ENCODE assay signal across 8 cellular contexts in genomic region chr17:57084802-57085447, GRCh38. TPM values are rescaled to one million over a fixed set of nuclear protein-coding genes. Genes with fewer than 3 reads are reported as not detected.
DNase-seq lines count a peak whose midpoint lies in the region; ATAC-seq lines count a peak whose summit lies in the region.

AKAP1 (plus strand) TSS chr17:57085246; CDS start chr17:57105465, 20,219 bp downstream.

- H3K27ac Mint-ChIP-seq in activated CD8-positive, alpha-beta memory T cell treated with anti-CD3 and anti-CD28 coated beads, Interleukin-2, amount 10 ng/mL, durations not matched to agents 7 days and 5 days: peak within 1 kb of the TSS; percentile 88

- H3K27me3 ChIP-seq in HUES48 (ENCODE audit: control insufficient read depth, insufficient read depth, low read length): 0 out of 2 replicates have a peak, but pooled peaks cover 4% of the 10 kb centered on the region
- peaks cover 6% of the 10 kb centered on the region for H3K27me3 ChIP-seq in NT2/D1 (ENCODE audit: insufficient read depth, insufficient read length)
- H3K27me3 ChIP-seq in endocrine pancreas (ENCODE audit: control insufficient read depth, insufficient read depth, low read length): no peaks in the 10 kb centered on the region

- peaks cover 37% of the 10 kb centered on the region for H3K4me1 ChIP-seq in HUES48 (ENCODE audit: control insufficient read depth, insufficient read depth, low read length)
- peaks cover 5% of the 10 kb centered on the region for H3K4me1 ChIP-seq in NT2/D1 (ENCODE audit: insufficient read depth, insufficient read length)
- H3K4me1 ChIP-seq in endocrine pancreas (ENCODE audit: control insufficient read depth, insufficient read depth, low read length): no peaks in the 10 kb centered on the region

- peaks cover 8% of the 10 kb centered on the region for H3K27me3 Mint-ChIP-seq in activated CD8-positive, alpha-beta memory T cell treated with anti-CD3 and anti-CD28 coated beads, Interleukin-2, amount 10 ng/mL, durations not matched to agents 7 days and 5 days

- no peaks in the 10 kb centered on the region for H3K36me3 Mint-ChIP-seq in activated CD8-positive, alpha-beta memory T cell treated with anti-CD3 and anti-CD28 coated beads, Interleukin-2, amount 10 ng/mL, durations not matched to agents 7 days and 5 days

- H3K4me3 ChIP-seq in HUES48 (ENCODE audit: low read depth, low read length) (peak within 1 kb of the TSS; percentile 73), NT2/D1 (ENCODE audit: insufficient read length, low read depth) (peak within 1 kb of the TSS; percentile 79), endocrine pancreas (ENCODE audit: control insufficient read depth, insufficient read depth, low read length) (peak within 1 kb of the TSS; percentile 89)

- DNase-seq in D341Med (ENCODE audit: low spot score): peak; percentile 100
- DNase-seq in NT2/D1 (ENCODE audit: low read depth, low spot score): peak; percentile 79
- DNase-seq in activated CD8-positive, alpha-beta memory T cell treated with anti-CD3 and anti-CD28 coated beads, Interleukin-2, amount 10 ng/mL, durations not matched to agents 7 days and 5 days: peak; percentile 96
- DNase-seq in mesenteric fat pad (ENCODE audit: low spot score): peak; percentile 99
- peak; percentile 89 for DNase-seq in stimulated activated CD8-positive, alpha-beta memory T cell treated with anti-CD3 and anti-CD28 coated beads, Interleukin-15, amount 100 ng/mL, for 24 hours (ENCODE audit: low read depth)

- H3K36me3 ChIP-seq in HUES48 (ENCODE audit: control insufficient read depth, insufficient read depth, low read length): no peaks in the 10 kb centered on the region
- H3K36me3 ChIP-seq in NT2/D1 (ENCODE audit: insufficient read depth, insufficient read length, low read length): peaks cover 3% of the 10 kb centered on the region
- H3K36me3 ChIP-seq in endocrine pancreas (ENCODE audit: control insufficient read depth, insufficient read depth, low read length): no peaks in the 10 kb centered on the region

- H3K9ac ChIP-seq in HUES48 (ENCODE audit: low read depth, low read length) (peak within 1 kb of the TSS; percentile 74), NT2/D1 (ENCODE audit: insufficient read length, low read depth) (peak within 1 kb of the TSS; percentile 94), endocrine pancreas (ENCODE audit: control insufficient read depth, insufficient read depth, low read length) (peak within 1 kb of the TSS; percentile 89)

- H3K4me1 Mint-ChIP-seq in activated CD8-positive, alpha-beta memory T cell treated with anti-CD3 and anti-CD28 coated beads, Interleukin-2, amount 10 ng/mL, durations not matched to agents 7 days and 5 days: peaks cover 38% of the 10 kb centered on the region

- peak within 1 kb of the TSS; percentile 94 for H3K27ac ChIP-seq in HUES48 (ENCODE audit: low read depth, low read length)

- ATAC-seq in GM21423 (IDR thresholded peaks at IDR 0.05; ENCODE audit: unreplicated experiment): peak; percentile 81
- peak; percentile 93 for ATAC-seq in activated CD8-positive, alpha-beta memory T cell treated with anti-CD3 and anti-CD28 coated beads, Interleukin-2, amount 10 ng/mL, durations not matched to agents 7 days and 5 days

- H3K9me3 ChIP-seq in HUES48 (ENCODE audit: control insufficient read depth, insufficient read depth, low read length) (no peaks in the 10 kb centered on the region), NT2/D1 (ENCODE audit: insufficient read depth, low read length) (no peaks in the 10 kb centered on the region), endocrine pancreas (ENCODE audit: control insufficient read depth, low read length) (no peaks in the 10 kb centered on the region)

- H3K9me3 Mint-ChIP-seq in activated CD8-positive, alpha-beta memory T cell treated with anti-CD3 and anti-CD28 coated beads, Interleukin-2, amount 10 ng/mL, durations not matched to agents 7 days and 5 days (ENCODE audit: low read depth): no peaks in the 10 kb centered on the region

- peak within 1 kb of the TSS; percentile 88 for H3K4me3 Mint-ChIP-seq in activated CD8-positive, alpha-beta memory T cell treated with anti-CD3 and anti-CD28 coated beads, Interleukin-2, amount 10 ng/mL, durations not matched to agents 7 days and 5 days

- CTCF ChIA-PET in activated CD8-positive, alpha-beta memory T cell treated with anti-CD3 and anti-CD28 coated beads, Interleukin-2, amount 10 ng/mL, durations not matched to agents 7 days and 5 days (lab: Charles Lee): interaction anchor here (1.0 to 2.6 kb wide), 3 partner anchors 17 to 173 kb away, joined by 3 to 6 read pairs (median 3); no protein-coding TSS in a partner anchor

RNA-seq across cellular contexts. Expression of gene AKAP1, which starts in this region (rescaled TPM):
- 10 to 100 TPM; 28.0 to 38.3 TPM for total RNA-seq in activated CD8-positive, alpha-beta memory T cell treated with anti-CD3 and anti-CD28 coated beads, Interleukin-2, amount 10 ng/mL, durations not matched to agents 7 days and 5 days
- 49.1 TPM for total RNA-seq in mesenteric fat pad

Comparison
In these comparisons a context has a peak if more than half of its experiments do, and no peak if none do; other contexts are left out.
1. Peak in every context shown above with its lines: DNase-seq, ATAC-seq, H3K4me3 ChIP-seq and H3K27ac ChIP-seq.